8 cellular contexts compared by ENCODE assay signal in genomic region chr3:169769287-169770181, GRCh38. TPM values are rescaled to one million over a fixed set of nuclear protein-coding genes. Genes with fewer than 3 reads are reported as not detected.
A peak's percentile ranks its signal among the peaks of the same experiment; 100 is the strongest.
DNase-seq lines count a peak whose midpoint lies in the region; ATAC-seq and TF ChIP-seq lines count a peak whose summit lies in the region.

ACTRT3 (minus strand) TSS chr3:169769561; CDS start chr3:169769520, 41 bp downstream.

- ATAC-seq in HG02759 (IDR thresholded peaks at IDR 0.05; ENCODE audit: unreplicated experiment) (peak; percentile 28), right lobe of liver (peak; percentile 10 to 53 (median 20)), GM18870 (IDR thresholded peaks at IDR 0.05; ENCODE audit: unreplicated experiment) (no peak)

- intact Hi-C loops in right lobe of liver (cut with DNase I), result no loop called here

- DNase-seq in NCI-H510A (lab: John Stamatoyannopoulos, UW) (peak; percentile 73), right lobe of liver (peak; percentile 74 to 80 (median 78))
- peak; percentile 70 to 74 for DNase-seq in activated CD4-positive, alpha-beta T cell treated with anti-CD3 and anti-CD28 coated beads, Interleukin-2, amount 50 U/mL, for 48 hours
- peak; percentile 63 for DNase-seq in stimulated activated CD4-positive, alpha-beta T cell treated with anti-CD3 and anti-CD28 coated beads, Interleukin-4, amount 100 ng/mL, for 24 hours

- no peaks in the 10 kb centered on the region for H3K36me3 ChIP-seq in duodenal mucosa (ENCODE audit: control insufficient read depth in 1 of 2, insufficient read depth in 2 of 2, low read length in 2 of 2)
- peaks cover 0 to 3% (median 0%) of the 10 kb centered on the region in 4 donors for H3K36me3 ChIP-seq in right lobe of liver

- H3K27me3 ChIP-seq in duodenal mucosa (ENCODE audit: control insufficient read depth in 1 of 2, insufficient read depth in 2 of 2, low read length in 2 of 2) (no peaks in the 10 kb centered on the region), right lobe of liver (no peaks in the 10 kb centered on the region)

- H3K4me3 ChIP-seq in duodenal mucosa (ENCODE audit: low read depth in 1 of 2, low read length in 2 of 2) (peak within 1 kb of the TSS; percentile 77 to 84), right lobe of liver (peak within 1 kb of the TSS; percentile 48 to 69 (median 58))

- 0% methylated on average over 29 of the region's 51 CpGs for WGBS in right lobe of liver (ENCODE audit: insufficient coverage, low coverage, low lambda C conversion rate, missing lambda C conversion rate)

- H3K27ac ChIP-seq in duodenal mucosa (ENCODE audit: low read depth, low read length), result peak within 1 kb of the TSS; percentile 80
- H3K27ac ChIP-seq in right lobe of liver, result peak within 1 kb of the TSS; percentile 74 to 92 (median 90)

- H3K9ac ChIP-seq in duodenal mucosa (ENCODE audit: low read depth in 1 of 2, low read length in 2 of 2), result peak within 1 kb of the TSS; percentile 85 to 92

- H3K9me3 ChIP-seq in duodenal mucosa (ENCODE audit: control insufficient read depth in 1 of 2, low read length in 2 of 2), result no peaks in the 10 kb centered on the region
- no peaks in the 10 kb centered on the region for H3K9me3 ChIP-seq in right lobe of liver

- peaks cover 7 to 10% of the 10 kb centered on the region in 2 donors for H3K4me1 ChIP-seq in duodenal mucosa (ENCODE audit: control insufficient read depth in 1 of 2, insufficient read depth in 2 of 2, low read length in 2 of 2)
- H3K4me1 ChIP-seq in right lobe of liver, result peaks cover 0 to 9% (median 0%) of the 10 kb centered on the region in 4 donors

- TF ChIP-seq CTCF in GM12873 (IDR thresholded peaks at IDR 0.05; ENCODE audit: insufficient read depth, low read depth, low read length, missing control alignments), result peak; percentile 16
- no peak for TF ChIP-seq CTCF in right lobe of liver (IDR thresholded peaks at IDR 0.05)

- peak; percentile 78 for TF ChIP-seq POLR2A in right lobe of liver (IDR thresholded peaks at IDR 0.05)

RNA-seq across cellular contexts. Expression of gene ACTRT3, which starts in this region (rescaled TPM):
- total RNA-seq in right lobe of liver, result 1 to 10 TPM; 1.1 to 2.3 (median 1.6) TPM
